20 cellular contexts compared by ENCODE assay signal in genomic region chr1:227576152-227576551, GRCh38.
"Had no signal": no experiment of that assay in that cellular context is flagged by ENCODE, and none has a peak within 500 bp of the region (broad histone marks: within the 10 kb centered on the region; RNA-seq: fewer than 3 reads in every experiment).

No MANE protein-coding gene starts in this region.

- H3K4me3 ChIP-seq: K562, SJCRH30 had no signal

- H3K27me3 ChIP-seq: brain microvascular endothelial cell, SJCRH30 had no signal

- ATAC-seq: activated T-helper 17 cell treated with anti-CD3 and anti-CD28 coated beads, Interleukin-2, amount 50 U/mL, for 72 hours; K562 had no signal

- DNase-seq: activated CD4-positive, alpha-beta memory T cell treated with anti-CD3 and anti-CD28 coated beads, Interleukin-2, amount 10 ng/mL, durations not matched to agents 7 days and 5 days; activated CD4-positive, alpha-beta T cell treated with anti-CD3 and anti-CD28 coated beads, Interleukin-2, amount 10 ng/mL, durations not matched to agents 7 days and 5 days; activated CD4-positive, CD25-positive, alpha-beta regulatory T cell; activated gamma-delta T cell; activated naive CD4-positive, alpha-beta T cell treated with anti-CD3 and anti-CD28 coated beads for 36 hours; activated T-cell treated with anti-CD3 and anti-CD28 coated beads for 4 hours; activated T-cell treated with anti-CD3 and anti-CD28 coated beads, Interleukin-2, amount 50 U/mL, for 48 hours; brain microvascular endothelial cell; Karpas-422; NCI-H1930; NCI-H2107; NCI-H2171 treated with DMSO at 0.1 percent for 48 hours; NCI-H226; NCI-H526; NCI-H774; SJCRH30; SK-N-SH; T-helper 1 cell had no signal

- H3K4me1 ChIP-seq: SJCRH30 had no signal

- H3K9ac ChIP-seq: SK-N-SH had no signal

- H3K36me3 ChIP-seq: brain microvascular endothelial cell had no signal

- H3K9me3 ChIP-seq: SK-N-SH had no signal
